Comparison of ENCODE assay signal across 8 cellular contexts in the genomic region with DNA sequence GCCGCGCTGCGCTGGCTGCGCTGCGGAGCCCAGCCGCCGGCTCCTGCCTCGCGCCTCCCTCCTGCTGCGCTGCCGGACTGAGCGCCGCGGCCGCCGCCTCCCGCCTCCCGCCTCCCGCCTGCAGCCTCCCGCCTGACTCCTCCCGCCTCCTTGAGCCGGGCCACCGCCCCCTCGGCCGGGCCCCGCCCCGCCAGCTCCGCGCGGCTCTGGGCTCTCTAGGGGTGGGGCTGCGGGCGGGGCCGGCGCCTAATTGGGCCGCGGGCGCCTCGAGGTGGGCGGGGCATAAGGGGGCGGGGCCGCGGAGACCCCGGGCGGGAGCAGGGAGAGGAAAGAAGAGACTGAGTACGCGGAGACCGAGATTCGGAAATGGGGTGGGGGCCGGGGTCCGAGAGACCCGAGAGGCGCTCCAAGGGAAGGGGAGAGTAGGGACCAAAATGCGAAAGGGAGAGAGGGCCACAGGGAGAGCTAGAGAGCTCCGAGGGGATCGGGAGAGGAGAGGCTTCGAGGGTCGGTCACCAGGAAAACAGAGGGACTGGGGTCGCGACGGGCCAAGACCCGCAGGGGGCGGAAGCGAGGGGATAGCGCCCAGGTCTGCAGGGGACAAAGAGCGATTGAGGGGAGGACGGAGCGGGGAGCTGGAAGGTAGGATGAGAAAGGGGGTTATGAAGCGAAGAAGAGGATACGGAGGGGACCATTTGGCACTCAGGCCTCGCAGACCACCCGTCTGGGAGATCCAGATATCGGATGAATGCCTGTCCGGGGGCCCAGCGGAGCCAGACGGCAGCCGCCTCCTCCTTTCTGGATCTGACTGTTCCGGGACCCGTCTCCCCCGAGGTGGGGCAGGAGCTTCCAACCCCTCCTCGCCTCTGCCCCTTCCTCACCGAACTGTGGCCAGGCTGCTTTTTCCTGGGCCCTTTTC.
A peak's percentile ranks its signal among the peaks of the same experiment; 100 is the strongest.
DNase-seq lines count a peak whose midpoint lies in the region; ATAC-seq lines count a peak whose summit lies in the region.

A gene (minus strand): TSS at position 79 of the 919 bp plus-strand sequence. CDS start 255 bp downstream, outside the sequence.

- H3K4me1 Mint-ChIP-seq in central memory CD8-positive, alpha-beta T cell: peaks cover 27% of the 10 kb centered on the region

- DNase-seq in NCI-H524 (lab: John Stamatoyannopoulos, UW) (peak; percentile 91 to 94), NCI-H524 treated with DMSO at 0.1 percent for 48 hours (lab: John Stamatoyannopoulos, UW) (no peak), NCI-H2196 (lab: John Stamatoyannopoulos, UW; ENCODE audit: unreplicated experiment) (peak; percentile 94), kidney glomerular epithelial cell (lab: John Stamatoyannopoulos, UW) (peak; percentile 73)
- peak; percentile 81 for DNase-seq in activated CD4-positive, CD25-positive, alpha-beta regulatory T cell treated with anti-CD3 and anti-CD28 coated beads, Interleukin-2, amount 50 U/mL, for 72 hours
- peak; percentile 49 to 52 for DNase-seq in central memory CD8-positive, alpha-beta T cell (ENCODE audit: low spot score in 2 of 2)
- peak; percentile 93 for DNase-seq in stimulated activated CD4-positive, alpha-beta T cell treated with anti-CD3 and anti-CD28 coated beads, Interleukin-15, amount 100 ng/mL, for 24 hours

- peaks cover 57% of the 10 kb centered on the region for H3K27me3 Mint-ChIP-seq in central memory CD8-positive, alpha-beta T cell

- no peak within 1 kb of the TSS for H3K27ac Mint-ChIP-seq in central memory CD8-positive, alpha-beta T cell (ENCODE audit: low read depth)

- no peaks in the 10 kb centered on the region for H3K9me3 Mint-ChIP-seq in central memory CD8-positive, alpha-beta T cell

- H3K36me3 Mint-ChIP-seq in central memory CD8-positive, alpha-beta T cell (ENCODE audit: insufficient read depth): peaks cover 2% of the 10 kb centered on the region

- ATAC-seq in HG03097 (IDR thresholded peaks at IDR 0.05; ENCODE audit: low FRiP score, unreplicated experiment): peak; percentile 81
- peak; percentile 93 for ATAC-seq in central memory CD8-positive, alpha-beta T cell (replicated peaks; ENCODE audit: extremely low read depth, poor library complexity, severe bottlenecking)

- H3K4me3 Mint-ChIP-seq in central memory CD8-positive, alpha-beta T cell: peak within 1 kb of the TSS; percentile 58
